In the genomic region with DNA sequence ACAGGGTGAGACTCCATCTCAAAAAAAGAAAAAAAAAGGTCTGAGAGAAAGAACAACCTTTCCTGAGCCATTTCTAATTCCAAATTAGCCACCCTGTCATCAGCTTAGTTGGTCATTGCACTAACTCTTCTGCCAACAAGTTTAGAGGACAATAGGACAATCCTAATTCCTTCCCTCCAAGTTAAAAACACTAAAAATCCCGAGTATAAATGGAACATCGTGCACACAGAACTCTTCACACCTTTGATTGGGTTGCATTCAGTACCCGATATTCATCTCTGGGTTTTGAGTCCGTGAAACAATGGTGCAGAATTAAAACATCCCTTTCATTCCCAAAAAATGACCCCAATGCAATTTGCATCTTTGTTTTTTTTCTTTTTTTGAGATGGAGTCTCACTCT, we compare ENCODE assay signal across 7 cellular contexts. TPM values are rescaled to one million over a fixed set of nuclear protein-coding genes. Genes with fewer than 3 reads are reported as not detected.
"Had no signal": no experiment of that assay in that cellular context is flagged by ENCODE, and none has a peak within 500 bp of the region (broad histone marks: within the 10 kb centered on the region; RNA-seq: fewer than 3 reads in every experiment).

No MANE protein-coding gene starts in this region.

- H3K27ac ChIP-seq: GM23248 had no signal

- DNase-seq: GM23248, GOT3, H7, IMR-90, KG1 had no signal

- H2AFZ ChIP-seq: GM23248 had no signal

- FAIRE-seq: K562 had no signal

- ATAC-seq: K562 had no signal

- H3K4me1 ChIP-seq: HAP-1 had no signal

- H3K9me3 ChIP-seq: HAP-1 had no signal

- H3K4me3 ChIP-seq: GM23248, HAP-1, K562 had no signal

RNA-seq across cellular contexts. Expression of gene PARD6B, which starts 23.0 kb away (rescaled TPM):
- total RNA-seq: GM23248 had no signal
